In the genomic region with DNA sequence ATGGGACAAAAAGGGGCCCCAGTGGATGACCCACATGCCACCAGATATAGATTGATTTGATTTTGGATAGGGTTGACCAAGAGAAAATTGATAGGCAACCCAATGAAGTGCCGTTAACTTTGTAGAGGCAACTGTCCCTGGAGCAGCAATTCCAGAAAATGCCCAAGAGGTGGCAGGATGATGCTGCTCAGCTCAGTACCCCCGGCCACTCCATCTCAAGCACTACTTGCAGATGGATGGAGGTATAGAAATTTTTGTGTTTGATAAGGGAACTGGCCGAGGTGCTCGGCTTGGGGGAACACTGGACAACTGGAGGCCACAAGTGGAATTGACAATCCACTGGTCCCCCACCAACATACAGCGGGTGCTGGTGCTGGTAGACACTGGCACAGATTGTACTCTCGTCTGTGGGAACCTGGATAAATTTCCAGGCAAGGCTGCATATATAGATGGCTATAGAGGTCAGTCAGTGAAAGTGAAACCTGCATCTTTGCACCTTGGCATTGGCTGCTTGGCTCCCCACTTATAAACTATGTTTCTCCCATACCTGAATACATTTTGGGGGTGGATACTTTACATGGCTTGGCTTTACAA, we compare ENCODE assay signal across 1 cellular context.
TF ChIP-seq lines count a peak whose summit lies in the region.

No MANE protein-coding gene starts in this region.

TF ChIP-seq in HEK293, 187 proteins besides CTCF, POLR2A, EP300 and RAD21 (continued from another document):
- TF ChIP-seq, protein P1, sequence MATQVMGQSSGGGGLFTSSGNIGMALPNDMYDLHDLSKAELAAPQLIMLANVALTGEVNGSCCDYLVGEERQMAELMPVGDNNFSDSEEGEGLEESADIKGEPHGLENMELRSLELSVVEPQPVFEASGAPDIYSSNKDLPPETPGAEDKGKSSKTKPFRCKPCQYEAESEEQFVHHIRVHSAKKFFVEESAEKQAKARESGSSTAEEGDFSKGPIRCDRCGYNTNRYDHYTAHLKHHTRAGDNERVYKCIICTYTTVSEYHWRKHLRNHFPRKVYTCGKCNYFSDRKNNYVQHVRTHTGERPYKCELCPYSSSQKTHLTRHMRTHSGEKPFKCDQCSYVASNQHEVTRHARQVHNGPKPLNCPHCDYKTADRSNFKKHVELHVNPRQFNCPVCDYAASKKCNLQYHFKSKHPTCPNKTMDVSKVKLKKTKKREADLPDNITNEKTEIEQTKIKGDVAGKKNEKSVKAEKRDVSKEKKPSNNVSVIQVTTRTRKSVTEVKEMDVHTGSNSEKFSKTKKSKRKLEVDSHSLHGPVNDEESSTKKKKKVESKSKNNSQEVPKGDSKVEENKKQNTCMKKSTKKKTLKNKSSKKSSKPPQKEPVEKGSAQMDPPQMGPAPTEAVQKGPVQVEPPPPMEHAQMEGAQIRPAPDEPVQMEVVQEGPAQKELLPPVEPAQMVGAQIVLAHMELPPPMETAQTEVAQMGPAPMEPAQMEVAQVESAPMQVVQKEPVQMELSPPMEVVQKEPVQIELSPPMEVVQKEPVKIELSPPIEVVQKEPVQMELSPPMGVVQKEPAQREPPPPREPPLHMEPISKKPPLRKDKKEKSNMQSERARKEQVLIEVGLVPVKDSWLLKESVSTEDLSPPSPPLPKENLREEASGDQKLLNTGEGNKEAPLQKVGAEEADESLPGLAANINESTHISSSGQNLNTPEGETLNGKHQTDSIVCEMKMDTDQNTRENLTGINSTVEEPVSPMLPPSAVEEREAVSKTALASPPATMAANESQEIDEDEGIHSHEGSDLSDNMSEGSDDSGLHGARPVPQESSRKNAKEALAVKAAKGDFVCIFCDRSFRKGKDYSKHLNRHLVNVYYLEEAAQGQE (tag by site-specific recombination; IDR thresholded peaks at IDR 0.05) = peak; percentile 54
